Comparison of ENCODE assay signal across 8 cellular contexts in the genomic region with DNA sequence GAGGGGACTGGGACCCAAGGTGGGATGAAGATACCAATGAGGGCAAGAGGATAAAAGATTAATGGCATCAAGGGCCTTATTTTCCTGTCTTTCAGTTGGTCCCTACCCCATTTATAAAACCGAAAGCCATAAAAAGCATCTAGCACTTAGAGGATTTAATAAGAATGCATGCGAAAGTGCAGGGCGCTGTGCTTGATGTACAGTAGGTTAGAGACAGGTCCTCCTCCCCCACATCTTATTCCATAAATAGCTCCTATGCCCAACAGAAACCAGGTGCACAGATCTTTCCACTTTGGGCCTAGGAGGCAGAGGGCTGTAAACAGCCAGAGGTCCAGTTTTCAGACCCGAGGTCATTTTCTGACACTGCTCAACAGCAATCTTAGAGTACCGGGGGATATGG. TPM values are rescaled to one million over a fixed set of nuclear protein-coding genes. Genes with fewer than 3 reads are reported as not detected.
A peak's percentile ranks its signal among the peaks of the same experiment; 100 is the strongest.
DNase-seq lines count a peak whose midpoint lies in the region; ATAC-seq, FAIRE-seq and TF ChIP-seq lines count a peak whose summit lies in the region.

No MANE protein-coding gene starts in this region.

- WGBS in A549 (ENCODE audit: missing lambda C conversion rate): 62% methylated on average over 5 of the region's 5 CpGs

- H3K9me3 ChIP-seq in A549 (no peaks in the 10 kb centered on the region), mucosa of stomach (ENCODE audit: control insufficient read depth, low read length) (no peaks in the 10 kb centered on the region)

- H3K36me3 ChIP-seq in mucosa of stomach (ENCODE audit: control insufficient read depth, insufficient read depth, low read length): peaks cover 15% of the 10 kb centered on the region

- TF ChIP-seq POLR2A in A549 (IDR thresholded peaks at IDR 0.05; ENCODE audit: low read length): no peak

- TF ChIP-seq CTCF in A549 (IDR thresholded peaks at IDR 0.05) (no peak), choroid plexus epithelial cell (conservative IDR thresholded peaks at IDR 0.05; ENCODE audit: low read depth, low read length) (no peak)

- TF ChIP-seq EP300 in A549 (IDR thresholded peaks at IDR 0.05): no peak

- FAIRE-seq in A549 (lab: Jason Lieb, UNC): peak; percentile 39

- H3K4me3 ChIP-seq in A549: peak overlapping the region; percentile 97
- peak overlapping the region; percentile 82 for H3K4me3 ChIP-seq in Jurkat, Clone E6-1 (ENCODE audit: low read length)
- H3K4me3 ChIP-seq in choroid plexus epithelial cell (ENCODE audit: low read depth, low read length): peak overlapping the region; percentile 93
- H3K4me3 ChIP-seq in mucosa of stomach (ENCODE audit: low read length): peak overlapping the region; percentile 66

- DNase-seq in A549 (ENCODE audit: low read depth in 1 of 2, low spot score in 1 of 2) (no peak), choroid plexus epithelial cell (ENCODE audit: low read depth) (no peak), GM19240 (ENCODE audit: insufficient read length, low spot score) (no peak)
- no peak for DNase-seq in Jurkat, Clone E6-1 (ENCODE audit: low read depth, low spot score)
- DNase-seq in activated CD4-positive, CD25-positive, alpha-beta regulatory T cell (lab: John Stamatoyannopoulos, UW): no peak

- H3K4me2 ChIP-seq in A549: peak overlapping the region; percentile 87

- CTCF ChIA-PET in A549 (lab: Yijun Ruan, JAX): interaction anchor here (0.9 to 4.3 kb wide), 7 partner anchors 11 to 257 kb away, joined by 3 to 80 read pairs (median 28); a partner anchor contains a TSS

- POLR2A ChIA-PET in A549 (lab: Yijun Ruan, JAX): interaction anchor here (0.7 to 3.0 kb wide), 5 partner anchors 11 to 222 kb away, joined by 3 to 20 read pairs (median 5); a partner anchor contains a TSS

- ATAC-seq in A549 (no peak), GM18868 (IDR thresholded peaks at IDR 0.05; ENCODE audit: unreplicated experiment) (no peak), GM18870 (IDR thresholded peaks at IDR 0.05; ENCODE audit: unreplicated experiment) (no peak)

- H3K9ac ChIP-seq in mucosa of stomach (ENCODE audit: low read length): peak overlapping the region; percentile 83

- H3K27ac ChIP-seq in A549: peak overlapping the region; percentile 89 to 97

- H3K4me1 ChIP-seq in A549: peaks cover 22% of the 10 kb centered on the region
- H3K4me1 ChIP-seq in mucosa of stomach (ENCODE audit: control insufficient read depth, insufficient read depth, low read length): peaks cover 58% of the 10 kb centered on the region

- no peaks in the 10 kb centered on the region for H3K27me3 ChIP-seq in mucosa of stomach (ENCODE audit: control insufficient read depth, insufficient read depth, low read length)

- TF ChIP-seq RAD21 in A549 (conservative IDR thresholded peaks at IDR 0.05 in 1 of 2, IDR thresholded peaks at IDR 0.05 in 1 of 2): no peak

TF ChIP-seq in A549, 52 proteins besides CTCF, POLR2A, EP300 and RAD21:
- no peak for TF ChIP-seq HOXB5 (CRISPR knock-in tag; IDR thresholded peaks at IDR 0.05)
- no peak for TF ChIP-seq HOXB13 (CRISPR knock-in tag; IDR thresholded peaks at IDR 0.05; ENCODE audit: low read depth)
- no peak for TF ChIP-seq HDAC2 (IDR thresholded peaks at IDR 0.05)
- TF ChIP-seq ZFP36 (IDR thresholded peaks at IDR 0.05; ENCODE audit: borderline replicate concordance, partially characterized antibody): no peak
- TF ChIP-seq, protein P1, sequence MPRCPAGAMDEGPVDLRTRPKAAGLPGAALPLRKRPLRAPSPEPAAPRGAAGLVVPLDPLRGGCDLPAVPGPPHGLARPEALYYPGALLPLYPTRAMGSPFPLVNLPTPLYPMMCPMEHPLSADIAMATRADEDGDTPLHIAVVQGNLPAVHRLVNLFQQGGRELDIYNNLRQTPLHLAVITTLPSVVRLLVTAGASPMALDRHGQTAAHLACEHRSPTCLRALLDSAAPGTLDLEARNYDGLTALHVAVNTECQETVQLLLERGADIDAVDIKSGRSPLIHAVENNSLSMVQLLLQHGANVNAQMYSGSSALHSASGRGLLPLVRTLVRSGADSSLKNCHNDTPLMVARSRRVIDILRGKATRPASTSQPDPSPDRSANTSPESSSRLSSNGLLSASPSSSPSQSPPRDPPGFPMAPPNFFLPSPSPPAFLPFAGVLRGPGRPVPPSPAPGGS (IDR thresholded peaks at IDR 0.05): no peak
- TF ChIP-seq NPAS2 (CRISPR knock-in tag; IDR thresholded peaks at IDR 0.05; ENCODE audit: borderline replicate concordance): no peak
- no peak for TF ChIP-seq RCOR1 (IDR thresholded peaks at IDR 0.05; ENCODE audit: low read depth, low read length)
- TF ChIP-seq, protein P2, sequence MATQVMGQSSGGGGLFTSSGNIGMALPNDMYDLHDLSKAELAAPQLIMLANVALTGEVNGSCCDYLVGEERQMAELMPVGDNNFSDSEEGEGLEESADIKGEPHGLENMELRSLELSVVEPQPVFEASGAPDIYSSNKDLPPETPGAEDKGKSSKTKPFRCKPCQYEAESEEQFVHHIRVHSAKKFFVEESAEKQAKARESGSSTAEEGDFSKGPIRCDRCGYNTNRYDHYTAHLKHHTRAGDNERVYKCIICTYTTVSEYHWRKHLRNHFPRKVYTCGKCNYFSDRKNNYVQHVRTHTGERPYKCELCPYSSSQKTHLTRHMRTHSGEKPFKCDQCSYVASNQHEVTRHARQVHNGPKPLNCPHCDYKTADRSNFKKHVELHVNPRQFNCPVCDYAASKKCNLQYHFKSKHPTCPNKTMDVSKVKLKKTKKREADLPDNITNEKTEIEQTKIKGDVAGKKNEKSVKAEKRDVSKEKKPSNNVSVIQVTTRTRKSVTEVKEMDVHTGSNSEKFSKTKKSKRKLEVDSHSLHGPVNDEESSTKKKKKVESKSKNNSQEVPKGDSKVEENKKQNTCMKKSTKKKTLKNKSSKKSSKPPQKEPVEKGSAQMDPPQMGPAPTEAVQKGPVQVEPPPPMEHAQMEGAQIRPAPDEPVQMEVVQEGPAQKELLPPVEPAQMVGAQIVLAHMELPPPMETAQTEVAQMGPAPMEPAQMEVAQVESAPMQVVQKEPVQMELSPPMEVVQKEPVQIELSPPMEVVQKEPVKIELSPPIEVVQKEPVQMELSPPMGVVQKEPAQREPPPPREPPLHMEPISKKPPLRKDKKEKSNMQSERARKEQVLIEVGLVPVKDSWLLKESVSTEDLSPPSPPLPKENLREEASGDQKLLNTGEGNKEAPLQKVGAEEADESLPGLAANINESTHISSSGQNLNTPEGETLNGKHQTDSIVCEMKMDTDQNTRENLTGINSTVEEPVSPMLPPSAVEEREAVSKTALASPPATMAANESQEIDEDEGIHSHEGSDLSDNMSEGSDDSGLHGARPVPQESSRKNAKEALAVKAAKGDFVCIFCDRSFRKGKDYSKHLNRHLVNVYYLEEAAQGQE (IDR thresholded peaks at IDR 0.05): no peak
- no peak for TF ChIP-seq NFE2L2 (conservative IDR thresholded peaks at IDR 0.05; ENCODE audit: low read length)
- TF ChIP-seq POLR2AphosphoS2 (conservative IDR thresholded peaks at IDR 0.05; ENCODE audit: low read length): no peak
- TF ChIP-seq, protein P3, sequence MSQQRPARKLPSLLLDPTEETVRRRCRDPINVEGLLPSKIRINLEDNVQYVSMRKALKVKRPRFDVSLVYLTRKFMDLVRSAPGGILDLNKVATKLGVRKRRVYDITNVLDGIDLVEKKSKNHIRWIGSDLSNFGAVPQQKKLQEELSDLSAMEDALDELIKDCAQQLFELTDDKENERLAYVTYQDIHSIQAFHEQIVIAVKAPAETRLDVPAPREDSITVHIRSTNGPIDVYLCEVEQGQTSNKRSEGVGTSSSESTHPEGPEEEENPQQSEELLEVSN (IDR thresholded peaks at IDR 0.05; ENCODE audit: borderline replicate concordance, low read depth): no peak
- TF ChIP-seq ESRRA (IDR thresholded peaks at IDR 0.05; ENCODE audit: borderline replicate concordance, low read length): no peak
- no peak for TF ChIP-seq CHD4 (IDR thresholded peaks at IDR 0.05; ENCODE audit: borderline replicate concordance)
TF ChIP-seq in A549: peak in this region for 0.

RNA-seq across cellular contexts. Expression of a gene that starts 1.2 kb away (rescaled TPM):
- 42.9 and 50.7 TPM in 2 replicates for polyA plus RNA-seq in A549 (2011; rRNA removed)
- polyA plus RNA-seq in A549 (2012; cell fraction: cytosol; rRNA removed): 106 and 113 TPM in 2 replicates
- polyA plus RNA-seq in A549 (2012; cell fraction: nucleus; rRNA removed): 228 and 241 TPM in 2 replicates
- 45.9 to 56.1 TPM (median 50.1 TPM) in 3 replicates for polyA plus RNA-seq in A549 (2017; fragmentation: RNase III; extraction: RNeasy Plus Mini Kit Qiagen cat#74134 plus additional on column Dnase treatment)
- polyA minus RNA-seq in A549 (2011; rRNA and poly(A)+ RNA removed): 22.3 and 32.2 TPM in 2 replicates
- polyA plus RNA-seq in Jurkat, Clone E6-1 (2012; ENCODE audit: insufficient read depth, insufficient read length): 51.4 TPM

RNA-seq across cellular contexts. Expression of a gene that starts 22.7 kb away (rescaled TPM):
- polyA plus RNA-seq in A549 (2011; rRNA removed): not detected in 2 replicates
- polyA plus RNA-seq in A549 (2012; cell fraction: cytosol; rRNA removed): not detected in 2 replicates
- not detected in 2 replicates for polyA plus RNA-seq in A549 (2012; cell fraction: nucleus; rRNA removed)
- not detected in 3 replicates for polyA plus RNA-seq in A549 (2017; fragmentation: RNase III; extraction: RNeasy Plus Mini Kit Qiagen cat#74134 plus additional on column Dnase treatment)
- polyA minus RNA-seq in A549 (2011; rRNA and poly(A)+ RNA removed): not detected in 2 replicates
- not detected for polyA plus RNA-seq in Jurkat, Clone E6-1 (2012; ENCODE audit: insufficient read depth, insufficient read length)

RNA-seq across cellular contexts. Expression of a gene that starts 22.9 kb away (rescaled TPM):
- polyA plus RNA-seq in A549 (2011; rRNA removed) (451 and 688 TPM in 2 replicates), A549 (2017; fragmentation: RNase III; extraction: RNeasy Plus Mini Kit Qiagen cat#74134 plus additional on column Dnase treatment) (463 to 502 TPM (median 470 TPM) in 3 replicates)
- polyA plus RNA-seq in A549 (2012; cell fraction: cytosol; rRNA removed): 808 and 847 TPM in 2 replicates
- 415 and 774 TPM in 2 replicates for polyA plus RNA-seq in A549 (2012; cell fraction: nucleus; rRNA removed)
- 201 and 279 TPM in 2 replicates for polyA minus RNA-seq in A549 (2011; rRNA and poly(A)+ RNA removed)
- 343 TPM for polyA plus RNA-seq in Jurkat, Clone E6-1 (2012; ENCODE audit: insufficient read depth, insufficient read length)

RNA-seq across cellular contexts. Expression of a gene that starts 28.3 kb away (rescaled TPM):
- polyA plus RNA-seq in A549 (2011; rRNA removed): 21.3 and 21.8 TPM in 2 replicates
- polyA plus RNA-seq in A549 (2012; cell fraction: cytosol; rRNA removed): 3.6 TPM in 2 replicates
- polyA plus RNA-seq in A549 (2012; cell fraction: nucleus; rRNA removed): 7.8 and 13.3 TPM in 2 replicates
- polyA plus RNA-seq in A549 (2017; fragmentation: RNase III; extraction: RNeasy Plus Mini Kit Qiagen cat#74134 plus additional on column Dnase treatment): 5.4 to 7.1 TPM (median 6.0 TPM) in 3 replicates
- 36.5 and 37.9 TPM in 2 replicates for polyA minus RNA-seq in A549 (2011; rRNA and poly(A)+ RNA removed)
- polyA plus RNA-seq in Jurkat, Clone E6-1 (2012; ENCODE audit: insufficient read depth, insufficient read length): 8.3 TPM
